ENCODE assay signal across 31 cellular contexts in genomic region chr6:163640641-163641040, GRCh38.
"Had no signal": no experiment of that assay in that cellular context is flagged by ENCODE, and none has a peak within 500 bp of the region (broad histone marks: within the 10 kb centered on the region; RNA-seq: fewer than 3 reads in every experiment).

No MANE protein-coding gene starts in this region.

- H3K4me3 ChIP-seq: ascending aorta, breast epithelium, cardiac muscle cell, coronary artery, esophagus muscularis mucosa, gastrocnemius medialis had no signal

- ATAC-seq: activated CD4-positive, alpha-beta T cell treated with anti-CD3 and anti-CD28 coated beads for 36 hours; activated CD8-positive, alpha-beta memory T cell treated with anti-CD3 and anti-CD28 coated beads, Interleukin-2, amount 10 ng/mL, durations not matched to agents 7 days and 5 days; activated CD8-positive, alpha-beta T cell treated with anti-CD3 and anti-CD28 coated beads, Interleukin-2, amount 10 ng/mL, durations not matched to agents 7 days and 5 days; activated naive CD4-positive, alpha-beta T cell treated with anti-CD3 and anti-CD28 coated beads, Interleukin-2, amount 50 U/mL, for 72 hours; activated T-cell treated with anti-CD3 and anti-CD28 coated beads, Interleukin-2, amount 50 U/mL, for 72 hours; effector memory CD8-positive, alpha-beta T cell; foreskin keratinocyte; gastrocnemius medialis; T-helper 17 cell had no signal

- H3K9me3 ChIP-seq: ascending aorta, breast epithelium, esophagus muscularis mucosa, gastrocnemius medialis had no signal

- DNase-seq: activated CD4-positive, alpha-beta memory T cell treated with anti-CD3 and anti-CD28 coated beads for 36 hours; activated CD4-positive, alpha-beta T cell treated with anti-CD3 and anti-CD28 coated beads for 36 hours; activated CD4-positive, alpha-beta T cell treated with anti-CD3 and anti-CD28 coated beads, Interleukin-2, amount 10 ng/mL, durations not matched to agents 24 days and 14 days; activated CD4-positive, CD25-positive, alpha-beta regulatory T cell; activated CD4-positive, CD25-positive, alpha-beta regulatory T cell treated with anti-CD3 and anti-CD28 coated beads, Interleukin-2, amount 50 U/mL, for 72 hours; activated CD8-positive, alpha-beta memory T cell treated with anti-CD3 and anti-CD28 coated beads, Interleukin-2, amount 10 ng/mL, durations not matched to agents 7 days and 5 days; activated CD8-positive, alpha-beta memory T cell treated with anti-CD3 and anti-CD28 coated beads, Interleukin-2, amount 50 U/mL, for 4 hours; activated CD8-positive, alpha-beta T cell treated with anti-CD3 and anti-CD28 coated beads, Interleukin-2, amount 10 ng/mL, durations not matched to agents 7 days and 5 days; activated gamma-delta T cell; activated naive CD4-positive, alpha-beta T cell; activated naive CD4-positive, alpha-beta T cell treated with anti-CD3 and anti-CD28 coated beads, Interleukin-2, amount 10 ng/mL, durations not matched to agents 7 days and 5 days; activated naive CD8-positive, alpha-beta T cell treated with anti-CD3 and anti-CD28 coated beads, Interleukin-2, amount 10 ng/mL, durations not matched to agents 7 days and 5 days; activated T-cell treated with anti-CD3 and anti-CD28 coated beads, Interleukin-2, amount 50 U/mL, for 24 hours; activated T-cell treated with anti-CD3 and anti-CD28 coated beads, Interleukin-2, amount 50 U/mL, for 72 hours; dermis blood vessel endothelial cell; effector CD4-positive, alpha-beta T cell; effector memory CD8-positive, alpha-beta T cell; erythroblast; foreskin keratinocyte; gastrocnemius medialis; glutamatergic neuron; T-helper 1 cell; T-helper 17 cell; T1000; WERI-Rb-1 had no signal

- H3K36me3 ChIP-seq: ascending aorta, breast epithelium, cardiac muscle cell, esophagus muscularis mucosa, gastrocnemius medialis, WERI-Rb-1 had no signal

- H3K4me1 ChIP-seq: ascending aorta, breast epithelium, esophagus muscularis mucosa, foreskin keratinocyte, gastrocnemius medialis had no signal

- H3K27ac ChIP-seq: ascending aorta, breast epithelium, cardiac muscle cell, coronary artery, esophagus muscularis mucosa, foreskin keratinocyte, gastrocnemius medialis, WERI-Rb-1 had no signal

- H3K27me3 ChIP-seq: ascending aorta, breast epithelium, cardiac muscle cell, esophagus muscularis mucosa, foreskin keratinocyte, gastrocnemius medialis had no signal
